9 cellular contexts compared by ENCODE assay signal in the genomic region with DNA sequence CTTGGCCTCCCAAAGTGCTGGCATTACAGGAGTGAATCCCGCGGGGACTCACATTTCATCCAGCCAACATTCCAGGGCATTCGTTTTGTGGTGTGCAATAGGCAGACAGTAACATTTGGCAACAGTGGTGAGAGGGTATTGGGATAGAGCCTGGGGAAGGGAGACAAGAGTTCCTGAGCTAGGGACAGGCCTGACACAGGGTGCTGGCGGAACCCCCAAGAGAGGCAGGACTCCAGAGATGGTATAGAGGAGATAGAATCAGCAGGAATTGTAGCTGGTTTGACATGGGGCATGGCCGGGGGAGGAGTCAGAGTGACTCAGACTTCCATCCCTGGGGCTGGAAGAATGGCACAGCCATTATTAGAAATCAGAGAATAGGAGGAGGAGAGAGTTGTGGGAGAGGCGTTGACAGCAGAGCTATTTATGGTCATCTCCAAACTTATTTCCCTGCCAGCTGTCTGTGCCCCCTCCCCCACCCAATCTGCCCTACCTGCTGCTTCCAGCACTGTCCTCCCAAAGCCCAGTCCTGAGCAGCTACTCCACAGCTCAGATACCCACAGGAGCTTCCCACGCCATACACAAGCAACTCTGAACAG. TPM values are rescaled to one million over a fixed set of nuclear protein-coding genes. Genes with fewer than 3 reads are reported as not detected.
DNase-seq lines count a peak whose midpoint lies in the region; ATAC-seq, FAIRE-seq and TF ChIP-seq lines count a peak whose summit lies in the region.
"Had no signal": no experiment of that assay in that cellular context is flagged by ENCODE, and none has a peak within 500 bp of the region (broad histone marks: within the 10 kb centered on the region; RNA-seq: fewer than 3 reads in every experiment).

No MANE protein-coding gene starts in this region.

- peaks cover 6% of the 10 kb centered on the region; the same call in 2 of the 3 replicates for H3K79me2 ChIP-seq in K562 (ENCODE audit: control insufficient read depth, insufficient read depth, low read length)

- peaks cover 14% of the 10 kb centered on the region for H3K27me3 Mint-ChIP-seq in activated CD4-positive, alpha-beta T cell treated with anti-CD3 and anti-CD28 coated beads, Interleukin-2, amount 10 ng/mL, durations not matched to agents 24 days and 14 days
- no peaks in the 10 kb centered on the region for H3K27me3 Mint-ChIP-seq in stimulated activated naive CD8-positive, alpha-beta T cell treated with anti-CD3 and anti-CD28 coated beads, Interleukin-15, amount 100 ng/mL, for 72 hours
- peaks cover 4% of the 10 kb centered on the region for H3K27me3 Mint-ChIP-seq in T-helper 17 cell
- peaks cover 3% of the 10 kb centered on the region for H3K27me3 Mint-ChIP-seq in activated CD4-positive, alpha-beta T cell treated with anti-CD3 and anti-CD28 coated beads, Interleukin-2, amount 10 ng/mL, durations not matched to agents 7 days and 5 days
- peaks cover 13% of the 10 kb centered on the region for H3K27me3 Mint-ChIP-seq in activated CD4-positive, alpha-beta memory T cell treated with anti-CD3 and anti-CD28 coated beads, Interleukin-2, amount 10 ng/mL, durations not matched to agents 7 days and 5 days

- no peak for FAIRE-seq in K562 (lab: Jason Lieb, UNC)

- no peak overlapping the region for H3K4me3 Mint-ChIP-seq in activated CD4-positive, alpha-beta T cell treated with anti-CD3 and anti-CD28 coated beads, Interleukin-2, amount 10 ng/mL, durations not matched to agents 24 days and 14 days
- no peak overlapping the region for H3K4me3 Mint-ChIP-seq in stimulated activated naive CD8-positive, alpha-beta T cell treated with anti-CD3 and anti-CD28 coated beads, Interleukin-15, amount 100 ng/mL, for 72 hours
- H3K4me3 Mint-ChIP-seq in T-helper 17 cell = no peak overlapping the region
- H3K4me3 Mint-ChIP-seq in activated CD4-positive, alpha-beta T cell treated with anti-CD3 and anti-CD28 coated beads, Interleukin-2, amount 10 ng/mL, durations not matched to agents 7 days and 5 days = no peak overlapping the region
- no peak overlapping the region for H3K4me3 Mint-ChIP-seq in activated CD4-positive, alpha-beta memory T cell treated with anti-CD3 and anti-CD28 coated beads, Interleukin-2, amount 10 ng/mL, durations not matched to agents 7 days and 5 days

- no peak overlapping the region for H2AFZ ChIP-seq in K562 (ENCODE audit: low read depth, low read length)

- no peak overlapping the region for H3K4me3 ChIP-seq in K562

- 0 out of 2 replicates have a peak overlapping the region, but pooled peaks have one; percentile 8 for H3K4me2 ChIP-seq in K562 (ENCODE audit: insufficient read depth, low read length)

- intact Hi-C loops in activated CD4-positive, alpha-beta T cell treated with anti-CD3 and anti-CD28 coated beads, Interleukin-2, amount 10 ng/mL, durations not matched to agents 24 days and 14 days (cut with micrococcal nuclease) = no loop called here
- intact Hi-C loops in K562 (cut with micrococcal nuclease) = no loop called here

- H3K4me1 Mint-ChIP-seq in activated CD4-positive, alpha-beta T cell treated with anti-CD3 and anti-CD28 coated beads, Interleukin-2, amount 10 ng/mL, durations not matched to agents 24 days and 14 days = peaks cover 15% of the 10 kb centered on the region
- peaks cover 10% of the 10 kb centered on the region for H3K4me1 Mint-ChIP-seq in stimulated activated naive CD8-positive, alpha-beta T cell treated with anti-CD3 and anti-CD28 coated beads, Interleukin-15, amount 100 ng/mL, for 72 hours
- H3K4me1 Mint-ChIP-seq in T-helper 17 cell = peaks cover 8% of the 10 kb centered on the region
- peaks cover 15% of the 10 kb centered on the region for H3K4me1 Mint-ChIP-seq in activated CD4-positive, alpha-beta T cell treated with anti-CD3 and anti-CD28 coated beads, Interleukin-2, amount 10 ng/mL, durations not matched to agents 7 days and 5 days
- peaks cover 12% of the 10 kb centered on the region for H3K4me1 Mint-ChIP-seq in activated CD4-positive, alpha-beta memory T cell treated with anti-CD3 and anti-CD28 coated beads, Interleukin-2, amount 10 ng/mL, durations not matched to agents 7 days and 5 days

- no TSS peak for BruUV-seq in K562 (replicated peaks; lab: Mats Ljungman, UMichigan)

- H3K9me3 ChIP-seq in K562 (replicated peaks; ENCODE audit: control insufficient read depth, insufficient read depth, low read depth, low read length) (no peaks in the 10 kb centered on the region), T-helper 17 cell (ENCODE audit: control insufficient read depth, low read length, poor library complexity, severe bottlenecking) (no peaks in the 10 kb centered on the region)

- no peak for DNase-seq in activated CD4-positive, alpha-beta T cell treated with anti-CD3 and anti-CD28 coated beads, Interleukin-2, amount 10 ng/mL, durations not matched to agents 24 days and 14 days
- DNase-seq in activated CD4-positive, alpha-beta T cell treated with anti-CD3 and anti-CD28 coated beads for 48 hours = no peak
- DNase-seq in K562 (ENCODE audit: extremely low read depth in 1 of 4, low spot score in 3 of 4) (peak in 2 of 4 experiments; percentile 39 to 53), iPS-NIHi11 (ENCODE audit: low spot score) (peak; percentile 64), T-helper 17 cell (no peak)
- DNase-seq in stimulated activated naive CD8-positive, alpha-beta T cell treated with anti-CD3 and anti-CD28 coated beads, Interleukin-15, amount 100 ng/mL, for 72 hours = no peak
- DNase-seq in activated CD4-positive, alpha-beta T cell treated with anti-CD3 and anti-CD28 coated beads, Interleukin-2, amount 10 ng/mL, durations not matched to agents 7 days and 5 days = no peak
- no peak for DNase-seq in activated CD4-positive, alpha-beta memory T cell treated with anti-CD3 and anti-CD28 coated beads, Interleukin-2, amount 10 ng/mL, durations not matched to agents 7 days and 5 days

- 24% methylated on average over 7 of the region's 7 CpGs for WGBS in K562 (ENCODE audit: insufficient coverage, low coverage, missing lambda C conversion rate)

- no peak for TF ChIP-seq POLR2A in K562 (conservative IDR thresholded peaks at IDR 0.05)

- POLR2A ChIA-PET in K562 (lab: Yijun Ruan, JAX) = interaction anchor here (0.6 to 1.4 kb wide), 2 partner anchors 15 to 105 kb away, joined by 3 to 5 read pairs; partner anchors contain the start of gene ZNF710
- POLR2A ChIA-PET in activated CD4-positive, alpha-beta T cell treated with anti-CD3 and anti-CD28 coated beads, Interleukin-2, amount 10 ng/mL, durations not matched to agents 7 days and 5 days (lab: Charles Lee) = no interaction called here
- POLR2A ChIA-PET in activated CD4-positive, alpha-beta memory T cell treated with anti-CD3 and anti-CD28 coated beads, Interleukin-2, amount 10 ng/mL, durations not matched to agents 7 days and 5 days (lab: Charles Lee) = interaction anchor here (1.3 kb wide), 1 partner anchor 161 kb away, joined by 3 read pairs; no protein-coding TSS in a partner anchor

- no peak for ATAC-seq in K562
- ATAC-seq in stimulated activated naive CD8-positive, alpha-beta T cell treated with anti-CD3 and anti-CD28 coated beads, Interleukin-15, amount 100 ng/mL, for 72 hours = no peak
- ATAC-seq in T-helper 17 cell = no peak

- no peaks in the 10 kb centered on the region for H3K9me3 Mint-ChIP-seq in activated CD4-positive, alpha-beta T cell treated with anti-CD3 and anti-CD28 coated beads, Interleukin-2, amount 10 ng/mL, durations not matched to agents 24 days and 14 days
- H3K9me3 Mint-ChIP-seq in stimulated activated naive CD8-positive, alpha-beta T cell treated with anti-CD3 and anti-CD28 coated beads, Interleukin-15, amount 100 ng/mL, for 72 hours = no peaks in the 10 kb centered on the region
- H3K9me3 Mint-ChIP-seq in activated CD4-positive, alpha-beta T cell treated with anti-CD3 and anti-CD28 coated beads, Interleukin-2, amount 10 ng/mL, durations not matched to agents 7 days and 5 days = no peaks in the 10 kb centered on the region
- no peaks in the 10 kb centered on the region for H3K9me3 Mint-ChIP-seq in activated CD4-positive, alpha-beta memory T cell treated with anti-CD3 and anti-CD28 coated beads, Interleukin-2, amount 10 ng/mL, durations not matched to agents 7 days and 5 days

- no peaks in the 10 kb centered on the region for H4K20me1 ChIP-seq in K562 (replicated peaks; ENCODE audit: control insufficient read depth, insufficient read depth, low read length)

- CTCF ChIA-PET in K562 (lab: Yijun Ruan, JAX; ENCODE audit: low intra/inter-chr PET ratio) = no interaction called here
- CTCF ChIA-PET in activated CD4-positive, alpha-beta T cell treated with anti-CD3 and anti-CD28 coated beads, Interleukin-2, amount 10 ng/mL, durations not matched to agents 7 days and 5 days (lab: Charles Lee) = interaction anchor here (1.2 kb wide), 1 partner anchor 9 kb away, joined by 6 read pairs; no protein-coding TSS in a partner anchor
- CTCF ChIA-PET in activated CD4-positive, alpha-beta memory T cell treated with anti-CD3 and anti-CD28 coated beads, Interleukin-2, amount 10 ng/mL, durations not matched to agents 7 days and 5 days (lab: Charles Lee) = no interaction called here

- no peak for TF ChIP-seq EP300 in K562 (IDR thresholded peaks at IDR 0.05; ENCODE audit: low read length)

- no peak overlapping the region for H3K27ac ChIP-seq in K562 (ENCODE audit: extremely low read depth, low read depth, low read length)
- H3K27ac ChIP-seq: C4-2B had no signal

- TF ChIP-seq RAD21 in K562 (CRISPR knock-in tag; conservative IDR thresholded peaks at IDR 0.05 in 1 of 2, IDR thresholded peaks at IDR 0.05 in 1 of 2) = no peak

- peak overlapping the region; percentile 64 for H3K27ac Mint-ChIP-seq in activated CD4-positive, alpha-beta T cell treated with anti-CD3 and anti-CD28 coated beads, Interleukin-2, amount 10 ng/mL, durations not matched to agents 24 days and 14 days
- H3K27ac Mint-ChIP-seq in stimulated activated naive CD8-positive, alpha-beta T cell treated with anti-CD3 and anti-CD28 coated beads, Interleukin-15, amount 100 ng/mL, for 72 hours = no peak overlapping the region
- H3K27ac Mint-ChIP-seq in T-helper 17 cell = no peak overlapping the region
- H3K27ac Mint-ChIP-seq in activated CD4-positive, alpha-beta T cell treated with anti-CD3 and anti-CD28 coated beads, Interleukin-2, amount 10 ng/mL, durations not matched to agents 7 days and 5 days = no peak overlapping the region
- H3K27ac Mint-ChIP-seq in activated CD4-positive, alpha-beta memory T cell treated with anti-CD3 and anti-CD28 coated beads, Interleukin-2, amount 10 ng/mL, durations not matched to agents 7 days and 5 days = no peak overlapping the region

- peaks cover under 1% of the 10 kb centered on the region for H3K36me3 Mint-ChIP-seq in activated CD4-positive, alpha-beta T cell treated with anti-CD3 and anti-CD28 coated beads, Interleukin-2, amount 10 ng/mL, durations not matched to agents 24 days and 14 days (ENCODE audit: low read depth)
- H3K36me3 Mint-ChIP-seq in T-helper 17 cell (ENCODE audit: low read depth) = no peaks in the 10 kb centered on the region
- H3K36me3 Mint-ChIP-seq in activated CD4-positive, alpha-beta T cell treated with anti-CD3 and anti-CD28 coated beads, Interleukin-2, amount 10 ng/mL, durations not matched to agents 7 days and 5 days (ENCODE audit: low read depth) = no peaks in the 10 kb centered on the region
- H3K36me3 Mint-ChIP-seq in activated CD4-positive, alpha-beta memory T cell treated with anti-CD3 and anti-CD28 coated beads, Interleukin-2, amount 10 ng/mL, durations not matched to agents 7 days and 5 days (ENCODE audit: low read depth) = no peaks in the 10 kb centered on the region

- TF ChIP-seq CTCF in K562 (IDR thresholded peaks at IDR 0.05 in 2 of 3, conservative IDR thresholded peaks at IDR 0.05 in 1 of 3; ENCODE audit: insufficient read depth in 2 of 3, low read depth in 1 of 3, low read length in 3 of 3) = no peak

- no peaks in the 10 kb centered on the region for H3K9me1 ChIP-seq in K562 (ENCODE audit: control insufficient read depth, insufficient read depth, low read length)

- H3K36me3 ChIP-seq in K562 (ENCODE audit: control insufficient read depth, insufficient read depth, low read length) = no peaks in the 10 kb centered on the region

- no peaks in the 10 kb centered on the region for H3K27me3 ChIP-seq in K562 (ENCODE audit: control insufficient read depth in 2 of 2, insufficient read depth in 2 of 2, low read length in 2 of 2)

- H3K4me1 ChIP-seq in K562 (replicated peaks in 1 of 2; ENCODE audit: control insufficient read depth in 2 of 2, insufficient read depth in 2 of 2, low read length in 2 of 2) = peaks cover 7 to 23% of the 10 kb centered on the region in 2 experiments; a peak in 4 of 5 replicates

- in situ Hi-C loops in K562 (cut with MboI) = no loop called here

- peak overlapping the region in 1 of 2 experiments; percentile 74; a peak in 1 of 4 replicates for H3K9ac ChIP-seq in K562 (ENCODE audit: insufficient read depth in 1 of 2, low read depth in 2 of 2, low read length in 2 of 2)

RNA-seq across cellular contexts. Expression of gene IDH2, which starts 4.4 kb away (rescaled TPM):
- total RNA-seq in activated CD4-positive, alpha-beta T cell treated with anti-CD3 and anti-CD28 coated beads, Interleukin-2, amount 10 ng/mL, durations not matched to agents 24 days and 14 days = 111 and 119 TPM in 2 replicates
- total RNA-seq in K562 (2011; cell fraction: chromatin; rRNA removed; ENCODE audit: low replicate concordance) = 8.3 and 17.4 TPM in 2 replicates
- total RNA-seq in K562 (2011; cell fraction: nucleolus; rRNA removed) = 17.3 and 17.6 TPM in 2 replicates
- 13.9 and 15.0 TPM in 2 replicates for total RNA-seq in K562 (2011; cell fraction: nucleoplasm; rRNA removed)
- total RNA-seq in K562 (2014; rRNA removed) (59.2 and 74.5 TPM in 2 replicates), K562 (2014; rRNA removed; fragmentation: Illumina TruSeq; extraction: Trizol) (34.2 and 41.2 TPM in 2 replicates), K562 (2015; rRNA removed; fragmentation: Illumina TruSeq; extraction: Trizol) (72.3 and 72.6 TPM in 2 replicates), K562 (2021) (76.7 and 80.4 TPM in 2 replicates), T-helper 17 cell (10 to 100 TPM; 45.0 to 48.8 TPM)
- polyA plus RNA-seq in K562 (2011; rRNA removed) (99.9 and 181 TPM in 2 replicates), K562 (2014; fragmentation: Illumina TruSeq; extraction: Trizol) (83.0 and 84.4 TPM in 2 replicates), K562 (2014; fragmentation: Nextera tagmentation; extraction: Ambion mirVana) (1 to 10 TPM in 1 of 2 experiments, under 1 TPM in 1; 0.70 to 3.1 TPM), K562 (2014; rRNA removed) (51.1 and 52.3 TPM in 2 replicates)
- 113 and 128 TPM in 2 replicates for polyA plus RNA-seq in K562 (2011; cell fraction: cytosol; rRNA removed)
- 68.2 and 102 TPM in 2 replicates for polyA plus RNA-seq in K562 (2011; cell fraction: nucleus; rRNA removed)
- 68.8 and 135 TPM in 2 replicates for polyA plus RNA-seq in K562 (2012)
- polyA minus RNA-seq in K562 (2011; rRNA and poly(A)+ RNA removed) = 62.2 and 82.4 TPM in 2 replicates
- polyA minus RNA-seq in K562 (2011; cell fraction: cytosol; rRNA and poly(A)+ RNA removed) = 51.4 and 98.5 TPM in 2 replicates
- polyA minus RNA-seq in K562 (2011; cell fraction: nucleus; rRNA and poly(A)+ RNA removed) = 7.0 and 20.3 TPM in 2 replicates
- 100 to 1,000 TPM; 332 to 349 TPM for total RNA-seq in activated CD4-positive, alpha-beta T cell treated with anti-CD3 and anti-CD28 coated beads, Interleukin-2, amount 10 ng/mL, durations not matched to agents 7 days and 5 days
- total RNA-seq in activated CD4-positive, alpha-beta memory T cell treated with anti-CD3 and anti-CD28 coated beads, Interleukin-2, amount 10 ng/mL, durations not matched to agents 7 days and 5 days = 100 to 1,000 TPM; 218 to 224 TPM
